ENCODE assay signal across 9 cellular contexts in genomic region chr2:104658149-104658839, GRCh38.
A peak's percentile ranks its signal among the peaks of the same experiment; 100 is the strongest.
DNase-seq lines count a peak whose midpoint lies in the region; ATAC-seq and TF ChIP-seq lines count a peak whose summit lies in the region.
"Had no signal": no experiment of that assay in that cellular context is flagged by ENCODE, and none has a peak within 500 bp of the region (broad histone marks: within the 10 kb centered on the region; RNA-seq: fewer than 3 reads in every experiment).

No MANE protein-coding gene starts in this region.

- H3K27ac Mint-ChIP-seq in brain (peak overlapping the region; percentile 72 to 95 (median 86)), type B pancreatic cell (no peak overlapping the region), Calu3 (ENCODE audit: unreplicated experiment) (no peak overlapping the region)

- H3K4me3 Mint-ChIP-seq in activated T-cell treated with anti-CD3 and anti-CD28 coated beads, Interleukin-2, amount 50 U/mL, for 4 hours: no peak overlapping the region
- H3K4me3 Mint-ChIP-seq in brain (peak overlapping the region; percentile 62 to 78 (median 70)), type B pancreatic cell (peak overlapping the region; percentile 68), Calu3 (ENCODE audit: low read depth, unreplicated experiment) (no peak overlapping the region)

- no peaks in the 10 kb centered on the region for H3K36me3 Mint-ChIP-seq in activated T-cell treated with anti-CD3 and anti-CD28 coated beads, Interleukin-2, amount 50 U/mL, for 4 hours (ENCODE audit: insufficient read depth)
- H3K36me3 Mint-ChIP-seq in brain (no peaks in the 10 kb centered on the region), type B pancreatic cell (no peaks in the 10 kb centered on the region), Calu3 (ENCODE audit: insufficient read depth, unreplicated experiment) (no peaks in the 10 kb centered on the region)

- TF ChIP-seq CTCF in brain (conservative IDR thresholded peaks at IDR 0.05) (no peak), type B pancreatic cell (conservative IDR thresholded peaks at IDR 0.05) (no peak), Calu3 (IDR thresholded peaks at IDR 0.05; ENCODE audit: unreplicated experiment) (no peak)

- no peaks in the 10 kb centered on the region for H3K9me3 Mint-ChIP-seq in activated T-cell treated with anti-CD3 and anti-CD28 coated beads, Interleukin-2, amount 50 U/mL, for 4 hours
- H3K9me3 Mint-ChIP-seq in brain: no peaks in the 10 kb centered on the region
- no peaks in the 10 kb centered on the region for H3K9me3 Mint-ChIP-seq in type B pancreatic cell
- peaks cover 7% of the 10 kb centered on the region for H3K9me3 Mint-ChIP-seq in Calu3 (ENCODE audit: low read depth, unreplicated experiment)

- H3K27me3 Mint-ChIP-seq in activated T-cell treated with anti-CD3 and anti-CD28 coated beads, Interleukin-2, amount 50 U/mL, for 4 hours (ENCODE audit: low read depth): peaks cover 24% of the 10 kb centered on the region
- H3K27me3 Mint-ChIP-seq in brain: no peaks in the 10 kb centered on the region
- peaks cover 82% of the 10 kb centered on the region for H3K27me3 Mint-ChIP-seq in type B pancreatic cell
- H3K27me3 Mint-ChIP-seq in Calu3 (ENCODE audit: unreplicated experiment): peaks cover 8% of the 10 kb centered on the region

- peak; percentile 46 to 48 for ATAC-seq in activated T-cell treated with anti-CD3 and anti-CD28 coated beads, Interleukin-2, amount 50 U/mL, for 4 hours
- peak; percentile 76 for ATAC-seq in left lobe of liver

- H3K4me1 Mint-ChIP-seq in activated T-cell treated with anti-CD3 and anti-CD28 coated beads, Interleukin-2, amount 50 U/mL, for 4 hours (ENCODE audit: low read depth): peaks cover 4% of the 10 kb centered on the region
- peaks cover 53% of the 10 kb centered on the region for H3K4me1 Mint-ChIP-seq in brain
- H3K4me1 Mint-ChIP-seq in type B pancreatic cell (ENCODE audit: unreplicated experiment): peaks cover 9% of the 10 kb centered on the region
- no peaks in the 10 kb centered on the region for H3K4me1 Mint-ChIP-seq in Calu3 (ENCODE audit: low read depth, unreplicated experiment)

- CTCF ChIA-PET in Calu3 (lab: Charles Lee): no interaction called here

- intact Hi-C loops in Calu3 (cut with micrococcal nuclease; ENCODE audit: unreplicated experiment): no loop called here

- DNase-seq in activated T-cell treated with anti-CD3 and anti-CD28 coated beads, Interleukin-2, amount 50 U/mL, for 4 hours: no peak
- DNase-seq in activated T-cell treated with anti-CD3 and anti-CD28 coated beads, Interleukin-2, amount 50 U/mL, for 1 hour: no peak
- DNase-seq in left lobe of liver (ENCODE audit: low spot score) (peak; percentile 47), type B pancreatic cell (ENCODE audit: extremely low spot score, unreplicated experiment) (no peak), Calu3 (no peak)
- DNase-seq in stimulated activated CD4-positive, alpha-beta T cell treated with anti-CD3 and anti-CD28 coated beads, Interleukin-12 subunit alpha, Interleukin-12 subunit beta, amount 100 ng/mL, for 4 hours: no peak
- no peak for DNase-seq in activated effector memory CD4-positive, alpha-beta T cell treated with anti-CD3 and anti-CD28 coated beads, Interleukin-2, amount 50 U/mL, for 16 hours
- DNase-seq: Peyer's patch had no signal

- BruUV-seq in Calu3 (replicated peaks; lab: Mats Ljungman, UMichigan): no TSS peak

Comparison
In these comparisons a context has a peak if more than half of its experiments do, and no peak if none do; other contexts are left out.
1. H3K4me3 Mint-ChIP-seq: peak in brain (5 of 5) and type B pancreatic cell (single experiment); none in activated T-cell treated with anti-CD3 and anti-CD28 coated beads, Interleukin-2, amount 50 U/mL, for 4 hours (single experiment) and Calu3 (single experiment).
2. H3K27ac Mint-ChIP-seq: peak in brain (5 of 5); none in type B pancreatic cell (single experiment) and Calu3 (single experiment).